8 cellular contexts compared by ENCODE assay signal in the genomic region with DNA sequence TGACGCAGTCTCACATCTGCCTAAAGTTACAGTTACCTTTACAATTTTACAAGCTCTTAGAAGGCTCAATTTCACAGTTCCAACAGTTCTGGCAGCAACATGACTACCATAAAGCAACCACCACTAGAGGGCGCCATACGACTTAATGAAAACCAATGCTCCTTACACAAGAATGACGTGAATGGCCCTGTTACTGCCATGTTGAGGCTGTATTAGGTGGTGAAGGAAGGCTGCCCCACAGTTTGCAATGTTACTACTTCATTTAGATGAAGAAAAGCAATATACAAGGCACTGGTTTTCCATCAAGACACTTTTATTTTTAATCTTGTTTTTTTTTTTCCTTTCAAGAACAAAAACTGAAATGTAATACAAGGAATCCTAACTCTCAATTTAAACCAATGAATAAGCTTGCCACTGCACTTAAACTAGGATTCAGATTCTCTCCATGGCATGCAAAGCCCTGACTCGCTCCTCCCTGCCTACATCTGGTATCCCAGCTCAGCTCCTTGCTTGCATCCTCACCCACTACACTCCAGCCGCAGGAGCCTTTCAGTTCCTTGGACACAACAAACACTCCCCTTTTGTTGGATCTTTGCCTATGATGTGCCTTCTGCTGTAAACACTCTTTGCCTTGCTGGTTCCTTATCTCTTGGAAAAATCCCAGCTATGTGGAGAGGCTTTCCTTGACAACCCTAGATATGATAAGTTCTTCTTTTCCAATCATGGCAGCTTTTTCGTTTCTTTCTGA.
DNase-seq lines count a peak whose midpoint lies in the region; ATAC-seq and TF ChIP-seq lines count a peak whose summit lies in the region.

No MANE protein-coding gene starts in this region.

- TF ChIP-seq CTCF in WTC11 (IDR thresholded peaks at IDR 0.05) (peak; percentile 89), cardiac fibroblast (IDR thresholded peaks at IDR 0.05; ENCODE audit: low read depth, low read length) (peak; percentile 81)

- ATAC-seq in GM18907 (IDR thresholded peaks at IDR 0.05; ENCODE audit: unreplicated experiment) (peak; percentile 96), HG03108 (IDR thresholded peaks at IDR 0.05; ENCODE audit: unreplicated experiment) (peak; percentile 70), WTC11 (peak; percentile 98)

- POLR2A ChIA-PET in WTC11 (lab: Charles Lee), result interaction anchor here (0.6 kb wide), 1 partner anchor 189 kb away, joined by 4 read pairs; no protein-coding TSS in a partner anchor

- H3K4me3 Mint-ChIP-seq in WTC11, result no peak overlapping the region

- no peaks in the 10 kb centered on the region for H3K36me3 Mint-ChIP-seq in WTC11

- no peak overlapping the region for H3K4me3 ChIP-seq in cardiac fibroblast (replicated peaks in 1 of 2; ENCODE audit: low read depth in 2 of 2, low read length in 2 of 2)

- H3K9me3 Mint-ChIP-seq in WTC11, result 0 out of 2 replicates have a peak, but pooled peaks cover 2% of the 10 kb centered on the region

- CTCF ChIA-PET in WTC11 (lab: Charles Lee), result interaction anchor here (0.6 to 1.9 kb wide), 29 partner anchors 10 to 373 kb away, joined by 3 to 21 read pairs (median 4); no protein-coding TSS in a partner anchor

- H3K27me3 Mint-ChIP-seq in WTC11 (ENCODE audit: low read depth), result no peaks in the 10 kb centered on the region

- DNase-seq in AG20443 (ENCODE audit: low spot score), result peak; percentile 50
- peak; percentile 87 for DNase-seq in NCI-H2227 (lab: John Stamatoyannopoulos, UW; ENCODE audit: unreplicated experiment)
- peak; percentile 85 for DNase-seq in WTC11 (ENCODE audit: low spot score)
- peak; percentile 92 to 94 for DNase-seq in cardiac fibroblast (ENCODE audit: low read depth in 2 of 2)
- peak; percentile 81 for DNase-seq in kidney tubule cell (ENCODE audit: low spot score)
- peak; percentile 77 to 84 for DNase-seq in stimulated activated CD4-positive, alpha-beta T cell treated with anti-CD3 and anti-CD28 coated beads, Interleukin-2, amount 100 ng/mL, for 48 hours

- no peaks in the 10 kb centered on the region for H3K4me1 Mint-ChIP-seq in WTC11

- H3K27ac Mint-ChIP-seq in WTC11, result no peak overlapping the region

TF ChIP-seq in WTC11, 78 proteins besides CTCF, POLR2A, EP300 and RAD21:
- TF ChIP-seq, protein P1, sequence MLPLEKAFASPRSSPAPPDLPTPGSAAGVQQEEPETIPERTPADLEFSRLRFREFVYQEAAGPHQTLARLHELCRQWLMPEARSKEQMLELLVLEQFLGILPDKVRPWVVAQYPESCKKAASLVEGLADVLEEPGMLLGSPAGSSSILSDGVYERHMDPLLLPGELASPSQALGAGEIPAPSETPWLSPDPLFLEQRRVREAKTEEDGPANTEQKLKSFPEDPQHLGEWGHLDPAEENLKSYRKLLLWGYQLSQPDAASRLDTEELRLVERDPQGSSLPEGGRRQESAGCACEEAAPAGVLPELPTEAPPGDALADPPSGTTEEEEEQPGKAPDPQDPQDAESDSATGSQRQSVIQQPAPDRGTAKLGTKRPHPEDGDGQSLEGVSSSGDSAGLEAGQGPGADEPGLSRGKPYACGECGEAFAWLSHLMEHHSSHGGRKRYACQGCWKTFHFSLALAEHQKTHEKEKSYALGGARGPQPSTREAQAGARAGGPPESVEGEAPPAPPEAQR (CRISPR knock-in tag; IDR thresholded peaks at IDR 0.05), result 0 out of 2 replicates have a peak, but pooled peaks have one; percentile 41
- no peak for TF ChIP-seq TEAD1 (CRISPR knock-in tag; IDR thresholded peaks at IDR 0.05)
- TF ChIP-seq, protein P2, sequence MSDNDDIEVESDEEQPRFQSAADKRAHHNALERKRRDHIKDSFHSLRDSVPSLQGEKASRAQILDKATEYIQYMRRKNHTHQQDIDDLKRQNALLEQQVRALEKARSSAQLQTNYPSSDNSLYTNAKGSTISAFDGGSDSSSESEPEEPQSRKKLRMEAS (CRISPR knock-in tag; IDR thresholded peaks at IDR 0.05), result no peak
TF ChIP-seq in WTC11: peak in this region for 1.
